30 cellular contexts compared by ENCODE assay signal in the genomic region with DNA sequence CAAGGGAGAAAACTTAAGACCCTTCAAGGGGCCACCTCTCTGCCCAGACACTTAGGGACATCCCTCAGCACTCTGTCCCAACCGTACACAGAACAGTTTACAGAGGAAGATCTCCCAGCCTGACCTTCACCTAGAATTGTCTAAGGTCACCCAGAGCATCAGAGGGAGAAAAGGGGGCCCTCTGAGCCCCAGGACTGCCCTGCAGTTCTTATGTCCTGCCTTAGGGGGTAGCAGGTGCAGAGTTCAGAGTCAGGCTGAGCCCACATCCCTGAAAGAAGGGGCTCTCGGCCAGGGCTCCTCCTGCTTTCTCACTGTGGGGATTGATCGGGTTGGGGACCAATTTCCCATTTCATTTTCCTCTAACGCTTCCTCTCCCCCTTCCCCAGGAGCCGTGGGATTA. TPM values are rescaled to one million over a fixed set of nuclear protein-coding genes. Genes with fewer than 3 reads are reported as not detected.
A peak's percentile ranks its signal among the peaks of the same experiment; 100 is the strongest.
DNase-seq lines count a peak whose midpoint lies in the region; ATAC-seq, FAIRE-seq and TF ChIP-seq lines count a peak whose summit lies in the region.
"Had no signal": no experiment of that assay in that cellular context is flagged by ENCODE, and none has a peak within 500 bp of the region (broad histone marks: within the 10 kb centered on the region; RNA-seq: fewer than 3 reads in every experiment).

No MANE protein-coding gene starts in this region.

- H3K9ac ChIP-seq in HepG2 (ENCODE audit: insufficient read depth, low read depth, low read length) (no peak overlapping the region), OCI-LY3 (ENCODE audit: low read length) (no peak overlapping the region), H1 (replicated peaks in 1 of 4; ENCODE audit: extremely low read depth in 1 of 4, low read depth in 3 of 4, low read length in 3 of 4) (no peak overlapping the region), SK-N-SH (no peak overlapping the region), GM23248 (no peak overlapping the region)

- intact Hi-C loops in HepG2 (cut with micrococcal nuclease; ENCODE audit: unreplicated experiment), result no loop called here
- intact Hi-C loops in right lobe of liver (cut with DNase I), result no loop called here

- CTCF ChIA-PET in HepG2 (lab: Yijun Ruan, JAX; ENCODE audit: low intra/inter-chr PET ratio, low total read pairs) (no interaction called here), H1 (lab: Charles Lee; ENCODE audit: partially characterized antibody) (no interaction called here), SK-N-SH (lab: Yijun Ruan, JAX) (no interaction called here)

- H2BK15ac ChIP-seq in H1 (ENCODE audit: low read length), result 0 out of 2 replicates have a peak overlapping the region, but pooled peaks have one; percentile 29

- no peaks in the 10 kb centered on the region for H3K9me2 ChIP-seq in SK-N-SH
- H3K9me2 ChIP-seq in GM23248 (ENCODE audit: insufficient read depth), result no peaks in the 10 kb centered on the region

- no peak overlapping the region for H3K4ac ChIP-seq in H1 (replicated peaks; ENCODE audit: insufficient read length, low read depth, low read length)

- H3K4me3 ChIP-seq in HepG2 (replicated peaks in 1 of 3; ENCODE audit: insufficient read depth in 1 of 3, low read depth in 2 of 3, low read length in 3 of 3) (no peak overlapping the region), right lobe of liver (no peak overlapping the region), OCI-LY3 (ENCODE audit: low read length) (no peak overlapping the region), H1 (ENCODE audit: extremely low read depth in 1 of 4, insufficient read depth in 2 of 4, low read depth in 3 of 4, low read length in 4 of 4) (no peak overlapping the region), SK-N-SH (ENCODE audit: low read depth in 2 of 2, low read length in 1 of 2) (no peak overlapping the region), GM23248 (no peak overlapping the region)
- H3K4me3 ChIP-seq: A549, esophagus squamous epithelium, smooth muscle cell had no signal

- H2AFZ ChIP-seq in HepG2 (ENCODE audit: low read length), result no peak overlapping the region
- H2AFZ ChIP-seq in OCI-LY3 (ENCODE audit: low read depth, low read length), result no peak overlapping the region
- H2AFZ ChIP-seq in H1 (ENCODE audit: low read length), result no peak overlapping the region
- no peak overlapping the region for H2AFZ ChIP-seq in SK-N-SH (ENCODE audit: low read depth)
- no peak overlapping the region for H2AFZ ChIP-seq in GM23248

- no peak overlapping the region for H2AK5ac ChIP-seq in H1 (ENCODE audit: low read depth, low read length)

- no peak overlapping the region for H3K4me2 ChIP-seq in HepG2 (ENCODE audit: low read depth, low read length)
- H3K4me2 ChIP-seq in OCI-LY3 (ENCODE audit: low read length), result peak overlapping the region; percentile 52; the same call in 1 of the 2 replicates
- no peak overlapping the region for H3K4me2 ChIP-seq in H1 (ENCODE audit: insufficient read depth in 1 of 2, low read depth in 2 of 2, low read length in 2 of 2)
- H3K4me2 ChIP-seq in SK-N-SH, result no peak overlapping the region
- no peak overlapping the region for H3K4me2 ChIP-seq in GM23248 (ENCODE audit: unreplicated experiment)
- H3K4me2 ChIP-seq: A549, smooth muscle cell had no signal

- H4K20me1 ChIP-seq in HepG2 (ENCODE audit: insufficient read depth, low read length) (no peaks in the 10 kb centered on the region), OCI-LY3 (ENCODE audit: insufficient read depth, low read length) (no peaks in the 10 kb centered on the region), H1 (replicated peaks in 1 of 2; ENCODE audit: control insufficient read depth in 1 of 2, insufficient read depth in 2 of 2, low read length in 2 of 2) (no peaks in the 10 kb centered on the region), SK-N-SH (ENCODE audit: insufficient read depth) (no peaks in the 10 kb centered on the region), GM23248 (ENCODE audit: insufficient read depth) (no peaks in the 10 kb centered on the region)

- no peak for TF ChIP-seq EP300 in HepG2 (IDR thresholded peaks at IDR 0.05; ENCODE audit: low read depth in 2 of 2, low read length in 2 of 2)
- no peak for TF ChIP-seq EP300 in HepG2 (CRISPR knock-in tag; IDR thresholded peaks at IDR 0.05; ENCODE audit: borderline replicate concordance)
- TF ChIP-seq EP300 in H1 (IDR thresholded peaks at IDR 0.05; ENCODE audit: borderline replicate concordance in 1 of 2, low read depth in 2 of 2, low read length in 2 of 2), result no peak
- TF ChIP-seq EP300 in SK-N-SH (IDR thresholded peaks at IDR 0.05; ENCODE audit: borderline replicate concordance in 1 of 2, low read depth in 1 of 2, low read length in 1 of 2), result no peak

- no peak overlapping the region for H4K91ac ChIP-seq in H1 (replicated peaks; ENCODE audit: insufficient read length, low read length)

- no peak overlapping the region for H4K5ac ChIP-seq in H1 (ENCODE audit: insufficient read length, low read depth, low read length)

- BruUV-seq in HepG2 (replicated peaks; lab: Mats Ljungman, UMichigan), result no TSS peak

- no peaks in the 10 kb centered on the region for H3K79me1 ChIP-seq in H1 (ENCODE audit: low read depth, low read length)

- no peak overlapping the region for H4K8ac ChIP-seq in H1 (ENCODE audit: extremely low read depth, insufficient read depth, low read length)

- H3K27ac ChIP-seq in HepG2 (ENCODE audit: extremely low read length, insufficient read depth, low read length) (no peak overlapping the region), right lobe of liver (no peak overlapping the region), OCI-LY3 (ENCODE audit: low read length) (no peak overlapping the region), H1 (ENCODE audit: low read depth, low read length) (no peak overlapping the region), SK-N-SH (ENCODE audit: low read depth in 2 of 2, low read length in 1 of 2) (no peak overlapping the region), GM23248 (no peak overlapping the region)
- H3K27ac ChIP-seq: esophagus squamous epithelium had no signal

- no peak for DNase-seq in HepG2 (ENCODE audit: low spot score)
- no peak for DNase-seq in right lobe of liver
- DNase-seq in H1 (ENCODE audit: low read depth in 1 of 2, low spot score in 2 of 2), result no peak
- DNase-seq in urothelium cell line (ENCODE audit: low spot score), result peak; percentile 14
- DNase-seq in SK-N-SH, result no peak
- DNase-seq in SHP77 treated with DMSO at 0.1 percent for 48 hours (lab: John Stamatoyannopoulos, UW), result no peak
- DNase-seq in GM23248, result no peak
- DNase-seq: activated CD4-positive, alpha-beta T cell treated with anti-CD3 and anti-CD28 coated beads for 4 hours; activated naive CD4-positive, alpha-beta T cell; activated T-cell treated with anti-CD3 and anti-CD28 coated beads, Interleukin-2, amount 50 U/mL, for 4 hours; AML-193; amygdala; CD8-positive, alpha-beta T cell; EL; esophagus squamous epithelium; foreskin melanocyte; HCEC 1CT; mesenchymal stem cell; naive B cell; NCI-H1092; NCI-H1694 treated with DMSO at 0.1 percent for 48 hours; NCI-H510A treated with DMSO at 0.1 percent for 48 hours; PC-3; trophoblast cell had no signal

- H2BK20ac ChIP-seq in H1 (ENCODE audit: low read length), result no peak overlapping the region

- H3K14ac ChIP-seq in H1 (ENCODE audit: insufficient read length), result no peak overlapping the region

- H2BK12ac ChIP-seq in H1 (ENCODE audit: low read depth, low read length), result no peak overlapping the region

- H3K9me3 ChIP-seq in HepG2 (ENCODE audit: low read length) (no peaks in the 10 kb centered on the region), right lobe of liver (no peaks in the 10 kb centered on the region), OCI-LY3 (ENCODE audit: insufficient read depth, low read length) (no peaks in the 10 kb centered on the region), H1 (ENCODE audit: insufficient read depth in 2 of 2, low read depth in 1 of 2, low read length in 1 of 2) (no peaks in the 10 kb centered on the region), SK-N-SH (no peaks in the 10 kb centered on the region), GM23248 (ENCODE audit: low read depth) (no peaks in the 10 kb centered on the region)
- H3K9me3 ChIP-seq: A549, esophagus squamous epithelium had no signal

- no peak overlapping the region for H3K23ac ChIP-seq in H1 (ENCODE audit: insufficient read length)

- FAIRE-seq in HepG2 (lab: Jason Lieb, UNC), result no peak
- no peak for FAIRE-seq in H1 (lab: Jason Lieb, UNC)
- no peak for FAIRE-seq in urothelium cell line (lab: Jason Lieb, UNC)
- FAIRE-seq: A549, bronchial epithelial cell had no signal

- POLR2A ChIA-PET in HepG2 (lab: Yijun Ruan, JAX) (no interaction called here), H1 (lab: Charles Lee; ENCODE audit: partially characterized antibody) (no interaction called here), SK-N-SH (lab: Yijun Ruan, JAX) (no interaction called here)

- peak; percentile 14; the same call in 2 of the 3 replicates for ATAC-seq in HepG2
- ATAC-seq in right lobe of liver, result no peak
- ATAC-seq: CD8-positive, alpha-beta T cell; PC-3 had no signal

- H3K27me3 ChIP-seq in HepG2 (ENCODE audit: control insufficient read depth in 1 of 2, insufficient read depth in 2 of 2, low read length in 2 of 2) (peaks cover 2 to 22% of the 10 kb centered on the region in 2 experiments; a peak in 1 of 5 replicates), right lobe of liver (no peaks in the 10 kb centered on the region), OCI-LY3 (ENCODE audit: low read depth, low read length) (no peaks in the 10 kb centered on the region), H1 (replicated peaks in 1 of 4; ENCODE audit: control insufficient read depth in 3 of 4, extremely low read depth in 1 of 4, insufficient read depth in 3 of 4, low read length in 3 of 4) (no peaks in the 10 kb centered on the region), SK-N-SH (ENCODE audit: insufficient read depth) (no peaks in the 10 kb centered on the region), GM23248 (replicated peaks; ENCODE audit: insufficient read depth) (no peaks in the 10 kb centered on the region)

- H2BK5ac ChIP-seq in H1 (ENCODE audit: low read depth, low read length), result no peak overlapping the region

- no peak for TF ChIP-seq RAD21 in HepG2 (CRISPR knock-in tag; IDR thresholded peaks at IDR 0.05)
- TF ChIP-seq RAD21 in H1 (IDR thresholded peaks at IDR 0.05 in 1 of 2, conservative IDR thresholded peaks at IDR 0.05 in 1 of 2; ENCODE audit: low read depth in 2 of 2, low read length in 2 of 2), result peak in 1 of 2 experiments; percentile 29; a peak in 1 of 4 replicates
- no peak for TF ChIP-seq RAD21 in SK-N-SH (IDR thresholded peaks at IDR 0.05; ENCODE audit: low read length)

- H3K18ac ChIP-seq in H1 (ENCODE audit: extremely low read depth, low read length), result no peak overlapping the region; the same call in 1 of the 2 replicates

- H3F3A ChIP-seq in SK-N-SH (replicated peaks; ENCODE audit: insufficient read depth) (no peaks in the 10 kb centered on the region), GM23248 (ENCODE audit: insufficient read depth) (no peaks in the 10 kb centered on the region)

- TF ChIP-seq CTCF in HepG2 (CRISPR knock-in tag; IDR thresholded peaks at IDR 0.05) (no peak), right lobe of liver (IDR thresholded peaks at IDR 0.05) (no peak), OCI-LY3 (IDR thresholded peaks at IDR 0.05; ENCODE audit: low read depth, low read length) (no peak), H1 (IDR thresholded peaks at IDR 0.05; ENCODE audit: control extremely low read depth in 1 of 3, insufficient read depth in 1 of 3, low read depth in 1 of 3, low read length in 3 of 3) (peak in 2 of 3 experiments; percentile 32 to 33; a peak in 2 of 4 replicates), SK-N-SH (IDR thresholded peaks at IDR 0.05) (no peak)

- 8% methylated on average over 5 of the region's 5 CpGs for WGBS in HepG2 (ENCODE audit: low lambda C conversion rate)
- WGBS in right lobe of liver (ENCODE audit: insufficient coverage, low coverage, low lambda C conversion rate, missing lambda C conversion rate), result 70% methylated on average over 2 of the region's 5 CpGs
- 83% methylated on average over 5 of the region's 5 CpGs; no CpG with 5 or more reads in 1 of the 2 experiments for WGBS in H1 (ENCODE audit: extremely low coverage in 1 of 2, insufficient coverage in 1 of 2, insufficient read length in 1 of 2, insufficient replicate concordance in 2 of 2, low coverage in 1 of 2, low lambda C conversion rate in 2 of 2, missing lambda C conversion rate in 1 of 2), 2 experiments
- 70% methylated on average over 5 of the region's 5 CpGs for WGBS in SK-N-SH (ENCODE audit: low lambda C conversion rate)
- WGBS in GM23248 (ENCODE audit: low coverage in 1 of 2, low lambda C conversion rate in 2 of 2, missing lambda C conversion rate in 2 of 2), 2 experiments, result 35 to 44% methylated on average over 5 of the region's 5 CpGs

- no peak overlapping the region for H3K56ac ChIP-seq in H1 (replicated peaks; ENCODE audit: insufficient read length, low read depth, low read length)

- H3K79me2 ChIP-seq in HepG2 (ENCODE audit: insufficient read depth, low read length), result no peaks in the 10 kb centered on the region
- H3K79me2 ChIP-seq in OCI-LY3 (ENCODE audit: low read length), result no peaks in the 10 kb centered on the region
- H3K79me2 ChIP-seq in H1 (ENCODE audit: control insufficient read depth in 1 of 2, insufficient read depth in 2 of 2, low read length in 2 of 2), result no peaks in the 10 kb centered on the region
- H3K79me2 ChIP-seq in SK-N-SH (ENCODE audit: insufficient read depth), result no peaks in the 10 kb centered on the region
- no peaks in the 10 kb centered on the region for H3K79me2 ChIP-seq in GM23248 (ENCODE audit: insufficient read depth)

- TF ChIP-seq POLR2A in HepG2 (IDR thresholded peaks at IDR 0.05; ENCODE audit: insufficient read depth in 1 of 2, low read depth in 2 of 2, low read length in 2 of 2) (no peak), right lobe of liver (IDR thresholded peaks at IDR 0.05) (no peak), H1 (IDR thresholded peaks at IDR 0.05; ENCODE audit: control extremely low read depth in 1 of 2, low read depth in 2 of 2, low read length in 2 of 2) (no peak)

- in situ Hi-C loops in HepG2 (cut with HindIII; ENCODE audit: extremely low pct_ligation_motif_present, low pct_unique_long_range_greater_than_20kb) (loop anchor here (10.0 kb wide), 1 partner anchor 270 kb away; no protein-coding TSS in a partner anchor), GM23248 (cut with MboI) (no loop called here)

- peak overlapping the region; percentile 18 for H2BK120ac ChIP-seq in H1 (replicated peaks; ENCODE audit: low read depth, low read length)

- no peaks in the 10 kb centered on the region for H3K36me3 ChIP-seq in HepG2 (replicated peaks in 1 of 2; ENCODE audit: control insufficient read depth in 1 of 2, insufficient read depth in 2 of 2, low read length in 2 of 2)
- H3K36me3 ChIP-seq in right lobe of liver, result no peaks in the 10 kb centered on the region
- H3K36me3 ChIP-seq in OCI-LY3 (replicated peaks; ENCODE audit: low read depth, low read length), result no peaks in the 10 kb centered on the region
- no peaks in the 10 kb centered on the region for H3K36me3 ChIP-seq in H1 (ENCODE audit: control insufficient read depth in 2 of 4, insufficient read depth in 4 of 4, low read length in 3 of 4)
- H3K36me3 ChIP-seq in SK-N-SH (replicated peaks in 1 of 2; ENCODE audit: control insufficient read depth in 1 of 2, insufficient read depth in 2 of 2, low read length in 1 of 2), result no peaks in the 10 kb centered on the region
- H3K36me3 ChIP-seq in GM23248 (ENCODE audit: low read depth), result no peaks in the 10 kb centered on the region
- H3K36me3 ChIP-seq: esophagus squamous epithelium had no signal

- peaks cover 47% of the 10 kb centered on the region for H3K4me1 ChIP-seq in HepG2 (ENCODE audit: insufficient read depth, low read length)
- H3K4me1 ChIP-seq in right lobe of liver, result peaks cover 0 to 12% (median 0%) of the 10 kb centered on the region in 4 donors
- H3K4me1 ChIP-seq in OCI-LY3 (ENCODE audit: low read length), result peaks cover 39% of the 10 kb centered on the region
- H3K4me1 ChIP-seq in H1 (replicated peaks in 1 of 4; ENCODE audit: control insufficient read depth in 3 of 4, insufficient read depth in 4 of 4, low read length in 3 of 4), result peaks cover 0 to 35% (median 22%) of the 10 kb centered on the region in 4 experiments; a peak in 6 of 7 replicates
- H3K4me1 ChIP-seq in SK-N-SH (ENCODE audit: control insufficient read depth in 1 of 2, insufficient read depth in 2 of 2, low read depth in 1 of 2, low read length in 1 of 2), result peaks cover under 1 to 6% of the 10 kb centered on the region in 2 experiments; a peak in 2 of 4 replicates
- H3K4me1 ChIP-seq in GM23248 (ENCODE audit: insufficient read depth), result peaks cover 5% of the 10 kb centered on the region

- H3K23me2 ChIP-seq in H1 (ENCODE audit: low read depth, low read length), result peaks cover 5% of the 10 kb centered on the region; the same call in 1 of the 2 replicates

RNA-seq across cellular contexts. Expression of a gene that starts 15.4 kb away (rescaled TPM):
- total RNA-seq in HepG2 (2016; rRNA removed; fragmentation: Illumina TruSeq; extraction: Trizol), result not detected in 2 replicates
- total RNA-seq in HepG2 (2016; cell fraction: cytosol; rRNA removed; fragmentation: Illumina TruSeq; extraction: Trizol; ENCODE audit: low read depth), result not detected in 2 replicates
- total RNA-seq in HepG2 (2016; cell fraction: insoluble cytoplasmic fraction; rRNA removed; fragmentation: Illumina TruSeq; extraction: Trizol), result not detected in 2 replicates
- not detected in 2 replicates for total RNA-seq in HepG2 (2016; cell fraction: membrane; rRNA removed; fragmentation: Illumina TruSeq; extraction: Trizol)
- total RNA-seq in HepG2 (2016; cell fraction: nucleus; rRNA removed; fragmentation: Illumina TruSeq; extraction: Trizol), result not detected in 2 replicates
- polyA plus RNA-seq in HepG2 (2011; rRNA removed), result not detected in 2 replicates
- polyA plus RNA-seq in HepG2 (2011; cell fraction: cytosol; rRNA removed), result not detected in 2 replicates
- not detected in 2 replicates for polyA plus RNA-seq in HepG2 (2011; cell fraction: nucleus; rRNA removed)
- not detected in 2 replicates for polyA plus RNA-seq in HepG2 (2012)
- not detected in 2 replicates for polyA plus RNA-seq in HepG2 (2016; cell fraction: cytosol; fragmentation: Illumina TruSeq; extraction: Trizol; ENCODE audit: low read depth)
- not detected in 2 replicates for polyA plus RNA-seq in HepG2 (2016; cell fraction: insoluble cytoplasmic fraction; fragmentation: Illumina TruSeq; extraction: Trizol; ENCODE audit: low read depth)
- not detected in 2 replicates for polyA plus RNA-seq in HepG2 (2016; cell fraction: membrane; fragmentation: Illumina TruSeq; extraction: Trizol; ENCODE audit: low read depth)
- not detected in 2 replicates for polyA plus RNA-seq in HepG2 (2016; cell fraction: nucleus; fragmentation: Illumina TruSeq; extraction: Trizol; ENCODE audit: insufficient read depth, low read depth)
- not detected in 2 replicates for polyA minus RNA-seq in HepG2 (2011; rRNA and poly(A)+ RNA removed; ENCODE audit: low replicate concordance)
- not detected in 2 replicates for polyA minus RNA-seq in HepG2 (2011; cell fraction: cytosol; rRNA and poly(A)+ RNA removed)
- polyA minus RNA-seq in HepG2 (2011; cell fraction: nucleus; rRNA and poly(A)+ RNA removed), result not detected in 2 replicates
- under 1 TPM in 3 of 6 experiments, not detected in 3; 0.33 to 0.37 (median 0.35) TPM for total RNA-seq in right lobe of liver
- 3.6 and 4.2 TPM in 2 replicates for total RNA-seq in H1 (2021; fragmentation: NEBNext Ultra II Directional; extraction: Animal tissue kit (Norgen Biotek cat#: 25700))
- polyA plus RNA-seq in H1 (2011; rRNA removed), result 3.6 and 6.8 TPM in 2 replicates
- polyA plus RNA-seq in H1 (2011; cell fraction: cytosol; rRNA removed), result 7.0 TPM
- 7.7 TPM for polyA plus RNA-seq in H1 (2011; cell fraction: nucleus; rRNA removed)
- 2.7 to 4.3 TPM (median 3.7 TPM) in 4 replicates for polyA plus RNA-seq in H1 (2012, experiment 1 of 2)
- 3.3 TPM for polyA plus RNA-seq in H1 (2012, experiment 2 of 2)
- polyA plus RNA-seq in H1 (2013, experiment 1 of 2), result 16.2 TPM
- polyA plus RNA-seq in H1 (2013, experiment 2 of 2), result 16.6 TPM
- 1.8 and 3.5 TPM in 2 replicates for polyA minus RNA-seq in H1 (2011; rRNA and poly(A)+ RNA removed)
- not detected for polyA minus RNA-seq in H1 (2011; cell fraction: cytosol; rRNA and poly(A)+ RNA removed)
- polyA minus RNA-seq in H1 (2011; cell fraction: nucleus; rRNA and poly(A)+ RNA removed), result 1.7 TPM
- 0.15 and 0.21 TPM in 2 replicates for polyA plus RNA-seq in SK-N-SH (2012; rRNA removed)
- 0.04 and 0.10 TPM in 2 replicates for polyA plus RNA-seq in SK-N-SH (2012; cell fraction: cytosol; rRNA removed)
- polyA plus RNA-seq in SK-N-SH (2012; cell fraction: nucleus; rRNA removed), result 0.12 and 0.31 TPM in 2 replicates
- total RNA-seq in GM23248 (2014; rRNA removed; shearing (Covaris generic)), result not detected in 2 replicates
- polyA plus RNA-seq in GM23248 (2016; fragmentation: Nextera tagmentation; extraction: Ambion mirVana), result not detected in 2 replicates
- total RNA-seq: activated CD8-positive, alpha-beta memory T cell treated with anti-CD3 and anti-CD28 coated beads for 36 hours; activated T-cell treated with anti-CD3 and anti-CD28 coated beads, Interleukin-2, amount 50 U/mL, for 4 hours; bronchial epithelial cell; CD8-positive, alpha-beta T cell; PC-3; smooth muscle cell; T-helper 2 cell treated with Interferon-gamma antibody and Interleukin-4, amounts not matched to agents 100 ng/mL and 5 ng/mL, for 36 hours had no signal

Comparison
In these comparisons a context has a peak if more than half of its experiments do, and no peak if none do; other contexts are left out.
1. CTCF ChIP-seq: peak in H1 (2 of 3); none in HepG2 (single experiment), right lobe of liver (0 of 4), OCI-LY3 (single experiment) and SK-N-SH (single experiment).